ENCODE assay signal across 1 cellular context in the genomic region with DNA sequence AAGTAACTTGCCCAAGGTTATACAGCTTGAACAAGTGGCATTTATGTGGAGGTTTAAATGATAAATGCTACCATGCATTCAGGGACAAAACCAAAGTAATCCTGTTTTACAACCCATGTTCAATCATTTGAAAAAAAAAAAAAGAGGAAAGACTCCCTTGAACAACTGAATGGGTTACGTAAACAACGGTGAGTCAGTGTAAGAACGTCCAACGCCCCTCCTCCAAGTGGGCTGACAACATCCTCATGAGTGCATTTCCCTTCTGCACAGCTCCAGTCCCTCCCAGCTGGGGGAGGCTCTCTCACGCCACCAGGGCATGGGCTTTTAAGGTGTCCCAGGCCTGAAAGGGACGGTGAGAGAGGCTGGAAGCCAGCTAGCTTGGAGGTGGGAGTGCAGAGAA.
A peak's percentile ranks its signal among the peaks of the same experiment; 100 is the strongest.
TF ChIP-seq lines count a peak whose summit lies in the region.

No MANE protein-coding gene starts in this region.

TF ChIP-seq in HEK293, 187 proteins besides CTCF, POLR2A, EP300 and RAD21 (continued from another document):
- TF ChIP-seq, protein P1, sequence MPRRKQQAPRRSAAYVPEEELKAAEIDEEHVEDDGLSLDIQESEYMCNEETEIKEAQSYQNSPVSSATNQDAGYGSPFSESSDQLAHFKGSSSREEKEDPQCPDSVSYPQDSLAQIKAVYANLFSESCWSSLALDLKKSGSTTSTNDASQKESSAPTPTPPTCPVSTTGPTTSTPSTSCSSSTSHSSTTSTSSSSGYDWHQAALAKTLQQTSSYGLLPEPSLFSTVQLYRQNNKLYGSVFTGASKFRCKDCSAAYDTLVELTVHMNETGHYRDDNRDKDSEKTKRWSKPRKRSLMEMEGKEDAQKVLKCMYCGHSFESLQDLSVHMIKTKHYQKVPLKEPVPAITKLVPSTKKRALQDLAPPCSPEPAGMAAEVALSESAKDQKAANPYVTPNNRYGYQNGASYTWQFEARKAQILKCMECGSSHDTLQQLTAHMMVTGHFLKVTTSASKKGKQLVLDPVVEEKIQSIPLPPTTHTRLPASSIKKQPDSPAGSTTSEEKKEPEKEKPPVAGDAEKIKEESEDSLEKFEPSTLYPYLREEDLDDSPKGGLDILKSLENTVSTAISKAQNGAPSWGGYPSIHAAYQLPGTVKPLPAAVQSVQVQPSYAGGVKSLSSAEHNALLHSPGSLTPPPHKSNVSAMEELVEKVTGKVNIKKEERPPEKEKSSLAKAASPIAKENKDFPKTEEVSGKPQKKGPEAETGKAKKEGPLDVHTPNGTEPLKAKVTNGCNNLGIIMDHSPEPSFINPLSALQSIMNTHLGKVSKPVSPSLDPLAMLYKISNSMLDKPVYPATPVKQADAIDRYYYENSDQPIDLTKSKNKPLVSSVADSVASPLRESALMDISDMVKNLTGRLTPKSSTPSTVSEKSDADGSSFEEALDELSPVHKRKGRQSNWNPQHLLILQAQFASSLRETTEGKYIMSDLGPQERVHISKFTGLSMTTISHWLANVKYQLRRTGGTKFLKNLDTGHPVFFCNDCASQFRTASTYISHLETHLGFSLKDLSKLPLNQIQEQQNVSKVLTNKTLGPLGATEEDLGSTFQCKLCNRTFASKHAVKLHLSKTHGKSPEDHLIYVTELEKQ (tag by site-specific recombination; IDR thresholded peaks at IDR 0.05; ENCODE audit: borderline replicate concordance): peak; percentile 27
- TF ChIP-seq ZNF24 (tag by site-specific recombination; IDR thresholded peaks at IDR 0.05): peak; percentile 99
- TF ChIP-seq GLIS2 (tag by site-specific recombination; IDR thresholded peaks at IDR 0.05): 0 out of 2 replicates have a peak, but pooled peaks have one; percentile 56
- peak; percentile 88 for TF ChIP-seq SP7 (tag by site-specific recombination; IDR thresholded peaks at IDR 0.05)
- no peak for TF ChIP-seq ZNF777 (tag by site-specific recombination; IDR thresholded peaks at IDR 0.05; ENCODE audit: borderline replicate concordance)
- TF ChIP-seq ZNF501 (tag by site-specific recombination; IDR thresholded peaks at IDR 0.05): no peak
- TF ChIP-seq ZNF274 (IDR thresholded peaks at IDR 0.05; ENCODE audit: low read length): no peak
- TF ChIP-seq ZNF274 (tag by site-specific recombination; IDR thresholded peaks at IDR 0.05; ENCODE audit: borderline replicate concordance): no peak
- TF ChIP-seq ZNF16 (tag by site-specific recombination; IDR thresholded peaks at IDR 0.05; ENCODE audit: low read depth): no peak
- TF ChIP-seq, protein P2, sequence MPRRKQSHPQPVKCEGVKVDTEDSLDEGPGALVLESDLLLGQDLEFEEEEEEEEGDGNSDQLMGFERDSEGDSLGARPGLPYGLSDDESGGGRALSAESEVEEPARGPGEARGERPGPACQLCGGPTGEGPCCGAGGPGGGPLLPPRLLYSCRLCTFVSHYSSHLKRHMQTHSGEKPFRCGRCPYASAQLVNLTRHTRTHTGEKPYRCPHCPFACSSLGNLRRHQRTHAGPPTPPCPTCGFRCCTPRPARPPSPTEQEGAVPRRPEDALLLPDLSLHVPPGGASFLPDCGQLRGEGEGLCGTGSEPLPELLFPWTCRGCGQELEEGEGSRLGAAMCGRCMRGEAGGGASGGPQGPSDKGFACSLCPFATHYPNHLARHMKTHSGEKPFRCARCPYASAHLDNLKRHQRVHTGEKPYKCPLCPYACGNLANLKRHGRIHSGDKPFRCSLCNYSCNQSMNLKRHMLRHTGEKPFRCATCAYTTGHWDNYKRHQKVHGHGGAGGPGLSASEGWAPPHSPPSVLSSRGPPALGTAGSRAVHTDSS (tag by site-specific recombination; IDR thresholded peaks at IDR 0.05): no peak
- peak; percentile 92 for TF ChIP-seq WT1 (tag by site-specific recombination; IDR thresholded peaks at IDR 0.05)
- TF ChIP-seq, protein P3, sequence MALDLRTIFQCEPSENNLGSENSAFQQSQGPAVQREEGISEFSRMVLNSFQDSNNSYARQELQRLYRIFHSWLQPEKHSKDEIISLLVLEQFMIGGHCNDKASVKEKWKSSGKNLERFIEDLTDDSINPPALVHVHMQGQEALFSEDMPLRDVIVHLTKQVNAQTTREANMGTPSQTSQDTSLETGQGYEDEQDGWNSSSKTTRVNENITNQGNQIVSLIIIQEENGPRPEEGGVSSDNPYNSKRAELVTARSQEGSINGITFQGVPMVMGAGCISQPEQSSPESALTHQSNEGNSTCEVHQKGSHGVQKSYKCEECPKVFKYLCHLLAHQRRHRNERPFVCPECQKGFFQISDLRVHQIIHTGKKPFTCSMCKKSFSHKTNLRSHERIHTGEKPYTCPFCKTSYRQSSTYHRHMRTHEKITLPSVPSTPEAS (tag by site-specific recombination; IDR thresholded peaks at IDR 0.05): no peak
- TF ChIP-seq, protein P4, sequence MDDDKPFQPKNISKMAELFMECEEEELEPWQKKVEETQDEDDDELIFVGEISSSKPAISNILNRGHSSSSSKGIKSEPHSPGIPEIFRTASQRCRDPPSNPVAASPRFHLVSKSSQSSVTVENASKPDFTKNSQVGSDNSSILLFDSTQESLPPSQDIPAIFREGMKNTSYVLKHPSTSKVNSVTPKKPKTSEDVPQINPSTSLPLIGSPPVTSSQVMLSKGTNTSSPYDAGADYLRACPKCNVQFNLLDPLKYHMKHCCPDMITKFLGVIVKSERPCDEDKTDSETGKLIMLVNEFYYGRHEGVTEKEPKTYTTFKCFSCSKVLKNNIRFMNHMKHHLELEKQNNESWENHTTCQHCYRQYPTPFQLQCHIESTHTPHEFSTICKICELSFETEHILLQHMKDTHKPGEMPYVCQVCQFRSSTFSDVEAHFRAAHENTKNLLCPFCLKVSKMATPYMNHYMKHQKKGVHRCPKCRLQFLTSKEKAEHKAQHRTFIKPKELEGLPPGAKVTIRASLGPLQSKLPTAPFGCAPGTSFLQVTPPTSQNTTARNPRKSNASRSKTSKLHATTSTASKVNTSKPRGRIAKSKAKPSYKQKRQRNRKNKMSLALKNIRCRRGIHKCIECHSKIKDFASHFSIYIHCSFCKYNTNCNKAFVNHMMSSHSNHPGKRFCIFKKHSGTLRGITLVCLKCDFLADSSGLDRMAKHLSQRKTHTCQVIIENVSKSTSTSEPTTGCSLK (tag by site-specific recombination; IDR thresholded peaks at IDR 0.05): no peak
- TF ChIP-seq, protein P5, sequence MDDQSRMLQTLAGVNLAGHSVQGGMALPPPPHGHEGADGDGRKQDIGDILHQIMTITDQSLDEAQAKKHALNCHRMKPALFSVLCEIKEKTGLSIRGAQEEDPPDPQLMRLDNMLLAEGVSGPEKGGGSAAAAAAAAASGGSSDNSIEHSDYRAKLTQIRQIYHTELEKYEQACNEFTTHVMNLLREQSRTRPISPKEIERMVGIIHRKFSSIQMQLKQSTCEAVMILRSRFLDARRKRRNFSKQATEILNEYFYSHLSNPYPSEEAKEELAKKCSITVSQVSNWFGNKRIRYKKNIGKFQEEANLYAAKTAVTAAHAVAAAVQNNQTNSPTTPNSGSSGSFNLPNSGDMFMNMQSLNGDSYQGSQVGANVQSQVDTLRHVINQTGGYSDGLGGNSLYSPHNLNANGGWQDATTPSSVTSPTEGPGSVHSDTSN (CRISPR knock-in tag; IDR thresholded peaks at IDR 0.05): no peak
- no peak for TF ChIP-seq REPIN1 (tag by site-specific recombination; IDR thresholded peaks at IDR 0.05; ENCODE audit: low read depth)
- TF ChIP-seq ZNF664 (tag by site-specific recombination; IDR thresholded peaks at IDR 0.05): no peak
TF ChIP-seq in HEK293: peak in this region for 49.
